14 cellular contexts compared by ENCODE assay signal in the genomic region with DNA sequence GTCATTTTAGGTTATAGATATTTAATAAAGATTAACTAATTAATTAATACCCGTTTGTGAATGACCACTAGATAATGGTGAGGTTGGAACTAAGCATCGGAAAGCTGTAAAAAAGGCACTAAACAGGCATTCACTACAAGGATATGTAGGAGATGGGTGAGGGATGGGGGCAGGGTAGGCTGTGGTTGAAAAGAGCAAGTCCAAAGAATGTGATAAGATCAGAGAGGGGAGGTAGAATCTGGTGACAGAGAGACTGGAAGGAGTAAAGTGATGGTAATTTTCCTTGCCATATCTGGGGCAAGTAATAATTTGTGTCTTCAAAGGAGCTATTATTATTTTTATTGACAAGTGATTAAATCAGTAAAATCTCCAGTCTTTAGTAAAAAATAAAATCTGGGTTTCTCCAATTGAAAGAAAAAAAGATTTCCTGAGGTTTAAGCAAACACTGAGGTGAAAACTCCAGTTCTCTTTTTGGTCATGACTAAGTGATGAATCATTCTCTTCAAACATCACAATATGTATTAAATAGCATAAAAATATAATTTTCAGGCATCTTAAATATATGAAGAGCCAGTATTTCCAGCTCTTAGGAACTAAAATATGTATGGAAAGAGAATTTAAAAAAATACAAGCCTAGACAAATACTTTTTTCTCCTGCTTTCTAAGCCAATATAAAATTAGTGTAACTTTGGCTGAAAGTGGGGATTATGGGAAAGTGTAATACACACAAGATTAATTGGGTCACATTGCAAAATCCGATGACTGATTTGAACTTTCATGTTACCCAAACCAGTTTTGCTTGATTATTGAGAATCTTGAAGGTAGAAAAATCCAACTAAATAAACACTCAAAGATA.
A peak's percentile ranks its signal among the peaks of the same experiment; 100 is the strongest.
DNase-seq lines count a peak whose midpoint lies in the region; TF ChIP-seq lines count a peak whose summit lies in the region.
"Had no signal": no experiment of that assay in that cellular context is flagged by ENCODE, and none has a peak within 500 bp of the region (broad histone marks: within the 10 kb centered on the region; RNA-seq: fewer than 3 reads in every experiment).

No MANE protein-coding gene starts in this region.

- H3K4me3 ChIP-seq in astrocyte of the spinal cord (ENCODE audit: low read depth, low read length) (no peak overlapping the region), tibial nerve (no peak overlapping the region)

- no peak for TF ChIP-seq POLR2A in tibial nerve (IDR thresholded peaks at IDR 0.05)

- 59 to 73% methylated on average over 3 of the region's 3 CpGs for WGBS in tibial nerve, 2 donors

- H3K27me3 ChIP-seq in tibial nerve = no peaks in the 10 kb centered on the region

- intact Hi-C loops in activated T-helper 1 cell treated with anti-CD3 and anti-CD28 coated beads, Interleukin-12 subunit alpha, Interleukin-12 subunit beta, Interleukin-2, Interleukin-4 antibody, amounts not matched to agents 30 ng/mL and 10 ng/mL and 1 ng/mL, durations not matched to agents 14 hours and 24 hours and 36 hours (cut with micrococcal nuclease) = no loop called here

- H3K36me3 Mint-ChIP-seq in activated T-helper 1 cell treated with anti-CD3 and anti-CD28 coated beads, Interleukin-12 subunit alpha, Interleukin-12 subunit beta, Interleukin-2, Interleukin-4 antibody, amounts not matched to agents 30 ng/mL and 10 ng/mL and 1 ng/mL, durations not matched to agents 14 hours and 24 hours and 36 hours (ENCODE audit: low read depth) = no peaks in the 10 kb centered on the region
- H3K36me3 Mint-ChIP-seq: CD14-positive monocyte, naive B cell had no signal

- no peak for TF ChIP-seq EP300 in tibial nerve (IDR thresholded peaks at IDR 0.05)

- no peaks in the 10 kb centered on the region for H3K36me3 ChIP-seq in tibial nerve

- TF ChIP-seq CTCF in astrocyte of the spinal cord (IDR thresholded peaks at IDR 0.05; ENCODE audit: low read depth, low read length) = no peak
- no peak for TF ChIP-seq CTCF in tibial nerve (IDR thresholded peaks at IDR 0.05)

- peaks cover 0 to 8% (median 3%) of the 10 kb centered on the region in 4 donors for H3K4me1 ChIP-seq in tibial nerve

- H3K9me3 Mint-ChIP-seq in activated T-helper 1 cell treated with anti-CD3 and anti-CD28 coated beads, Interleukin-12 subunit alpha, Interleukin-12 subunit beta, Interleukin-2, Interleukin-4 antibody, amounts not matched to agents 30 ng/mL and 10 ng/mL and 1 ng/mL, durations not matched to agents 14 hours and 24 hours and 36 hours = peaks cover 4% of the 10 kb centered on the region

- peaks cover 5% of the 10 kb centered on the region for H3K27me3 Mint-ChIP-seq in activated T-helper 1 cell treated with anti-CD3 and anti-CD28 coated beads, Interleukin-12 subunit alpha, Interleukin-12 subunit beta, Interleukin-2, Interleukin-4 antibody, amounts not matched to agents 30 ng/mL and 10 ng/mL and 1 ng/mL, durations not matched to agents 14 hours and 24 hours and 36 hours (ENCODE audit: insufficient read depth)

- peaks cover 0 to 30% (median 4%) of the 10 kb centered on the region in 4 donors for H3K9me3 ChIP-seq in tibial nerve

- in situ Hi-C loops in astrocyte of the spinal cord (cut with HindIII; ENCODE audit: low sequenced_read_pairs) = no loop called here

- peak; percentile 29 for DNase-seq in COLO829 (ENCODE audit: low spot score)
- peak; percentile 72 for DNase-seq in HT1080 (ENCODE audit: low read depth)
- DNase-seq in astrocyte of the spinal cord (ENCODE audit: low read depth, low spot score) = peak; percentile 68
- DNase-seq in islet precursor cell = peak; percentile 89
- no peak for DNase-seq in tibial nerve (ENCODE audit: low spot score in 2 of 2)
- DNase-seq in NCI-H1105 (lab: John Stamatoyannopoulos, UW) = no peak
- DNase-seq in NCI-H69 (lab: John Stamatoyannopoulos, UW) = no peak
- DNase-seq in activated T-helper 1 cell treated with anti-CD3 and anti-CD28 coated beads, Interleukin-12 subunit alpha, Interleukin-12 subunit beta, Interleukin-2, Interleukin-4 antibody, amounts not matched to agents 30 ng/mL and 10 ng/mL and 1 ng/mL, durations not matched to agents 14 hours and 24 hours and 36 hours (ENCODE audit: low spot score) = no peak
- DNase-seq: activated T-cell treated with anti-CD3 and anti-CD28 coated beads, Interleukin-2, amount 50 U/mL, for 72 hours; naive B cell; NCI-H1436 treated with DMSO at 0.1 percent for 48 hours; OCI-M1; stimulated activated CD4-positive, alpha-beta T cell treated with anti-CD3 and anti-CD28 coated beads, Interleukin-12 subunit alpha, Interleukin-12 subunit beta, amount 100 ng/mL, for 4 hours had no signal

- H3K27ac ChIP-seq in tibial nerve = no peak overlapping the region

- no peak overlapping the region for H3K4me3 Mint-ChIP-seq in activated T-helper 1 cell treated with anti-CD3 and anti-CD28 coated beads, Interleukin-12 subunit alpha, Interleukin-12 subunit beta, Interleukin-2, Interleukin-4 antibody, amounts not matched to agents 30 ng/mL and 10 ng/mL and 1 ng/mL, durations not matched to agents 14 hours and 24 hours and 36 hours
- H3K4me3 Mint-ChIP-seq: activated T-cell treated with anti-CD3 and anti-CD28 coated beads, Interleukin-2, amount 50 U/mL, for 72 hours; CD14-positive monocyte; naive B cell had no signal

- no peaks in the 10 kb centered on the region for H3K4me1 Mint-ChIP-seq in activated T-helper 1 cell treated with anti-CD3 and anti-CD28 coated beads, Interleukin-12 subunit alpha, Interleukin-12 subunit beta, Interleukin-2, Interleukin-4 antibody, amounts not matched to agents 30 ng/mL and 10 ng/mL and 1 ng/mL, durations not matched to agents 14 hours and 24 hours and 36 hours (ENCODE audit: low read depth)
- H3K4me1 Mint-ChIP-seq: naive B cell had no signal

- H3K27ac Mint-ChIP-seq in activated T-helper 1 cell treated with anti-CD3 and anti-CD28 coated beads, Interleukin-12 subunit alpha, Interleukin-12 subunit beta, Interleukin-2, Interleukin-4 antibody, amounts not matched to agents 30 ng/mL and 10 ng/mL and 1 ng/mL, durations not matched to agents 14 hours and 24 hours and 36 hours = no peak overlapping the region
- H3K27ac Mint-ChIP-seq: activated T-cell treated with anti-CD3 and anti-CD28 coated beads, Interleukin-2, amount 50 U/mL, for 72 hours; naive B cell had no signal

Comparison
In these comparisons a context has a peak if more than half of its experiments do, and no peak if none do; other contexts are left out.
1. DNase-seq: peak in COLO829 (single experiment), HT1080 (single experiment), astrocyte of the spinal cord (single experiment) and islet precursor cell (single experiment); none in tibial nerve (0 of 2), NCI-H1105 (single experiment), NCI-H69 (single experiment) and activated T-helper 1 cell treated with anti-CD3 and anti-CD28 coated beads, Interleukin-12 subunit alpha, Interleukin-12 subunit beta, Interleukin-2, Interleukin-4 antibody, amounts not matched to agents 30 ng/mL and 10 ng/mL and 1 ng/mL, durations not matched to agents 14 hours and 24 hours and 36 hours (single experiment).